20 cellular contexts compared by ENCODE assay signal in the genomic region with DNA sequence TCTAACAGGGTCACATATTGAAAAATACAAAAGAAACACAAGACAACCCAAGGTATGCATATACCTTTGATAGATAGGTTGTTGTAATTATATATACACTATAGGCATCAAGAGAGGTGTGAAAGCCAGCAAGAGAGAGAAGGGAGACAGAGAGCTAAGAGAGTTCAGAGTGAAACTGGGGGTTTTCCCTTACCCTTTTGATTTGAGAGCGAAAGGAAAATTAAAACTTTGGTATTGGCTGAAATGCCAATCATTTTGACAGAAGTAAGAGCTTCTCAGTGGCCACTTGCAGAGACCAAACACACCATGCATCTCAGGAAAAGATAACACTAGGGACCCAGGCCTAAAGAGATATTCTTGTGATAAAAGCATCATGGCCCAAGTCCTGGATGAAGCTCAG.
DNase-seq lines count a peak whose midpoint lies in the region; ATAC-seq lines count a peak whose summit lies in the region.
"Had no signal": no experiment of that assay in that cellular context is flagged by ENCODE, and none has a peak within 500 bp of the region (broad histone marks: within the 10 kb centered on the region; RNA-seq: fewer than 3 reads in every experiment).

No MANE protein-coding gene starts in this region.

- no peak for DNase-seq in HuH-7 (ENCODE audit: low spot score)
- DNase-seq in activated T-helper 2 cell treated with anti-CD3 and anti-CD28 coated beads, Interferon-gamma antibody, Interleukin-2, Interleukin-4, amounts not matched to agents 10 μg/mL and 5 μg/mL and 100 μg/mL, durations not matched to agents 14 hours and 24 hours and 36 hours (ENCODE audit: low spot score), result no peak
- DNase-seq in activated CD4-positive, alpha-beta T cell treated with anti-CD3 and anti-CD28 coated beads, Interleukin-2, amount 50 U/mL, for 48 hours, result no peak
- DNase-seq: activated CD4-positive, alpha-beta T cell treated with anti-CD3 and anti-CD28 coated beads for 48 hours; activated CD8-positive, alpha-beta memory T cell treated with anti-CD3 and anti-CD28 coated beads, Interleukin-2, amount 50 U/mL, for 48 hours; CD4-positive, alpha-beta memory T cell; DND-41; hippocampal formation; kidney; mesenchymal stem cell; natural killer cell; Peyer's patch; stimulated activated CD4-positive, alpha-beta T cell treated with anti-CD3 and anti-CD28 coated beads, Interleukin-4, amount 100 ng/mL, for 1 hour; testis had no signal

- H3K36me3 Mint-ChIP-seq in activated T-helper 2 cell treated with anti-CD3 and anti-CD28 coated beads, Interferon-gamma antibody, Interleukin-2, Interleukin-4, amounts not matched to agents 10 μg/mL and 5 μg/mL and 100 μg/mL, durations not matched to agents 14 hours and 24 hours and 36 hours (ENCODE audit: low read depth), result no peaks in the 10 kb centered on the region
- H3K36me3 Mint-ChIP-seq: CD4-positive, alpha-beta memory T cell; natural killer cell had no signal

- H3K27ac Mint-ChIP-seq in activated T-helper 2 cell treated with anti-CD3 and anti-CD28 coated beads, Interferon-gamma antibody, Interleukin-2, Interleukin-4, amounts not matched to agents 10 μg/mL and 5 μg/mL and 100 μg/mL, durations not matched to agents 14 hours and 24 hours and 36 hours, result no peak overlapping the region
- H3K27ac Mint-ChIP-seq: CD4-positive, alpha-beta memory T cell; GM23338; natural killer cell had no signal

- H3K27me3 Mint-ChIP-seq in activated T-helper 2 cell treated with anti-CD3 and anti-CD28 coated beads, Interferon-gamma antibody, Interleukin-2, Interleukin-4, amounts not matched to agents 10 μg/mL and 5 μg/mL and 100 μg/mL, durations not matched to agents 14 hours and 24 hours and 36 hours (ENCODE audit: low read depth), result no peaks in the 10 kb centered on the region
- H3K27me3 Mint-ChIP-seq: CD4-positive, alpha-beta memory T cell had no signal

- ATAC-seq in GM18517 (IDR thresholded peaks at IDR 0.05; ENCODE audit: unreplicated experiment), result peak; percentile 80
- ATAC-seq in GM19452 (IDR thresholded peaks at IDR 0.05; ENCODE audit: unreplicated experiment), result peak; percentile 52
- ATAC-seq in HG02798 (IDR thresholded peaks at IDR 0.05; ENCODE audit: poor library complexity, unreplicated experiment), result peak; percentile 86
- peak; percentile 82 for ATAC-seq in HG03442 (IDR thresholded peaks at IDR 0.05; ENCODE audit: unreplicated experiment)
- ATAC-seq in GM18519 (IDR thresholded peaks at IDR 0.05; ENCODE audit: low FRiP score, unreplicated experiment), result no peak
- ATAC-seq: GM23338, natural killer cell had no signal

- H3K4me1 Mint-ChIP-seq in activated T-helper 2 cell treated with anti-CD3 and anti-CD28 coated beads, Interferon-gamma antibody, Interleukin-2, Interleukin-4, amounts not matched to agents 10 μg/mL and 5 μg/mL and 100 μg/mL, durations not matched to agents 14 hours and 24 hours and 36 hours (ENCODE audit: low read depth), result no peaks in the 10 kb centered on the region
- H3K4me1 Mint-ChIP-seq: CD4-positive, alpha-beta memory T cell; GM23338; natural killer cell had no signal

- intact Hi-C loops in activated T-helper 2 cell treated with anti-CD3 and anti-CD28 coated beads, Interferon-gamma antibody, Interleukin-2, Interleukin-4, amounts not matched to agents 10 μg/mL and 5 μg/mL and 100 μg/mL, durations not matched to agents 14 hours and 24 hours and 36 hours (cut with micrococcal nuclease), result no loop called here

- H3K9me3 Mint-ChIP-seq in activated T-helper 2 cell treated with anti-CD3 and anti-CD28 coated beads, Interferon-gamma antibody, Interleukin-2, Interleukin-4, amounts not matched to agents 10 μg/mL and 5 μg/mL and 100 μg/mL, durations not matched to agents 14 hours and 24 hours and 36 hours, result no peaks in the 10 kb centered on the region

- H3K4me3 Mint-ChIP-seq in activated T-helper 2 cell treated with anti-CD3 and anti-CD28 coated beads, Interferon-gamma antibody, Interleukin-2, Interleukin-4, amounts not matched to agents 10 μg/mL and 5 μg/mL and 100 μg/mL, durations not matched to agents 14 hours and 24 hours and 36 hours (ENCODE audit: low read depth), result no peak overlapping the region
- H3K4me3 Mint-ChIP-seq: CD4-positive, alpha-beta memory T cell; GM23338; natural killer cell had no signal
